31 cellular contexts compared by ENCODE assay signal in the genomic region with DNA sequence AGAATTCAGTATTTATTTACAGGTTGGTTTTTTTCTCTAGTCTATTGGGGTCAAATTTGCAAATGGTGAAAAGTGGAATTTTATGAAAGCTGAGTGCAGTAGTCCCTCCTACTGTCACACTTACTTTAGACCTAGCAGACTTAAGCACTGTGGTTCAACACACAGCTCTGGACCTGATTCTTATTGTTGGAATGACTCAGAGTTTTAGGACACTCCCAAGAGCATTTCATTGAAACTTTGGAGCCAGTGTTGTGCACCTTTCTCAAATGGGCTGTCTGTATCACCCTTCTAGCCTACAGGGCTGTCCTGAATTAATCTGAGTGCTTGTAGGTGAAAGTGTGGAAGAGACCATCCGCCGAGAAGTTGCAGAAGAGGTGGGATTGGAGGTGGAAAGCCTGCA.
"Had no signal": no experiment of that assay in that cellular context is flagged by ENCODE, and none has a peak within 500 bp of the region (broad histone marks: within the 10 kb centered on the region; RNA-seq: fewer than 3 reads in every experiment).

No MANE protein-coding gene starts in this region.

- H3K27me3 ChIP-seq: adrenal gland, gastroesophageal sphincter, hepatocyte, neutrophil, ovary, suprapubic skin, tibial artery had no signal

- ATAC-seq: activated CD8-positive, alpha-beta memory T cell treated with anti-CD3 and anti-CD28 coated beads, Interleukin-2, amount 10 ng/mL, durations not matched to agents 7 days and 5 days; gastroesophageal sphincter; WTC11 had no signal

- H3K4me1 Mint-ChIP-seq: activated CD4-positive, alpha-beta memory T cell treated with anti-CD3 and anti-CD28 coated beads, Interleukin-2, amount 10 ng/mL, durations not matched to agents 7 days and 5 days; activated CD4-positive, alpha-beta T cell treated with anti-CD3 and anti-CD28 coated beads, Interleukin-2, amount 10 ng/mL, durations not matched to agents 7 days and 5 days; activated CD8-positive, alpha-beta memory T cell treated with anti-CD3 and anti-CD28 coated beads, Interleukin-2, amount 10 ng/mL, durations not matched to agents 7 days and 5 days; activated naive CD8-positive, alpha-beta T cell treated with anti-CD3 and anti-CD28 coated beads for 36 hours; brain; mesothelial cell of epicardium; naive B cell; WTC11 had no signal

- H3K9me3 Mint-ChIP-seq: activated CD4-positive, alpha-beta memory T cell treated with anti-CD3 and anti-CD28 coated beads, Interleukin-2, amount 10 ng/mL, durations not matched to agents 7 days and 5 days; activated CD4-positive, alpha-beta T cell treated with anti-CD3 and anti-CD28 coated beads, Interleukin-2, amount 10 ng/mL, durations not matched to agents 7 days and 5 days; activated naive CD4-positive, alpha-beta T cell treated with anti-CD3 and anti-CD28 coated beads for 36 hours; activated naive CD8-positive, alpha-beta T cell treated with anti-CD3 and anti-CD28 coated beads for 36 hours; brain; mesothelial cell of epicardium; naive B cell; nephron progenitor cell; WTC11 had no signal

- H3K4me1 ChIP-seq: adrenal gland, gastroesophageal sphincter, tibial artery had no signal

- H3K27me3 Mint-ChIP-seq: activated CD4-positive, alpha-beta memory T cell treated with anti-CD3 and anti-CD28 coated beads, Interleukin-2, amount 10 ng/mL, durations not matched to agents 7 days and 5 days; activated CD4-positive, alpha-beta T cell treated with anti-CD3 and anti-CD28 coated beads, Interleukin-2, amount 10 ng/mL, durations not matched to agents 7 days and 5 days; activated CD8-positive, alpha-beta memory T cell treated with anti-CD3 and anti-CD28 coated beads, Interleukin-2, amount 10 ng/mL, durations not matched to agents 7 days and 5 days; activated naive CD8-positive, alpha-beta T cell treated with anti-CD3 and anti-CD28 coated beads for 36 hours; brain; naive B cell; progenitor cell of endocrine pancreas had no signal

- H3K27ac Mint-ChIP-seq: activated CD4-positive, alpha-beta memory T cell treated with anti-CD3 and anti-CD28 coated beads, Interleukin-2, amount 10 ng/mL, durations not matched to agents 7 days and 5 days; activated CD4-positive, alpha-beta T cell treated with anti-CD3 and anti-CD28 coated beads, Interleukin-2, amount 10 ng/mL, durations not matched to agents 7 days and 5 days; activated CD8-positive, alpha-beta memory T cell treated with anti-CD3 and anti-CD28 coated beads, Interleukin-2, amount 10 ng/mL, durations not matched to agents 7 days and 5 days; activated naive CD4-positive, alpha-beta T cell treated with anti-CD3 and anti-CD28 coated beads for 36 hours; activated naive CD8-positive, alpha-beta T cell treated with anti-CD3 and anti-CD28 coated beads for 36 hours; mesothelial cell of epicardium; progenitor cell of endocrine pancreas; WTC11 had no signal

- H3K36me3 ChIP-seq: ovary had no signal

- H3K9me3 ChIP-seq: adrenal gland, gastroesophageal sphincter, neutrophil, ovary, suprapubic skin, tibial artery had no signal

- H3K27ac ChIP-seq: adrenal gland, epithelial cell of prostate, gastroesophageal sphincter, hepatocyte, neutrophil, ovary, suprapubic skin, tibial artery had no signal

- H3K4me3 Mint-ChIP-seq: activated CD4-positive, alpha-beta memory T cell treated with anti-CD3 and anti-CD28 coated beads, Interleukin-2, amount 10 ng/mL, durations not matched to agents 7 days and 5 days; activated CD4-positive, alpha-beta T cell treated with anti-CD3 and anti-CD28 coated beads, Interleukin-2, amount 10 ng/mL, durations not matched to agents 7 days and 5 days; activated CD8-positive, alpha-beta memory T cell treated with anti-CD3 and anti-CD28 coated beads, Interleukin-2, amount 10 ng/mL, durations not matched to agents 7 days and 5 days; activated naive CD4-positive, alpha-beta T cell treated with anti-CD3 and anti-CD28 coated beads for 36 hours; activated naive CD8-positive, alpha-beta T cell treated with anti-CD3 and anti-CD28 coated beads for 36 hours; brain; mesothelial cell of epicardium; nephron progenitor cell; WTC11 had no signal

- DNase-seq: activated CD4-positive, alpha-beta memory T cell treated with anti-CD3 and anti-CD28 coated beads, Interleukin-2, amount 10 ng/mL, durations not matched to agents 7 days and 5 days; activated CD4-positive, alpha-beta T cell treated with anti-CD3 and anti-CD28 coated beads for 1 hour; activated CD4-positive, alpha-beta T cell treated with anti-CD3 and anti-CD28 coated beads, Interleukin-2, amount 10 ng/mL, durations not matched to agents 7 days and 5 days; activated CD8-positive, alpha-beta memory T cell treated with anti-CD3 and anti-CD28 coated beads, Interleukin-2, amount 10 ng/mL, durations not matched to agents 7 days and 5 days; activated effector memory CD4-positive, alpha-beta T cell treated with anti-CD3 and anti-CD28 coated beads, Interleukin-2, amount 50 U/mL, for 16 hours; activated naive CD4-positive, alpha-beta T cell treated with anti-CD3 and anti-CD28 coated beads for 36 hours; activated naive CD8-positive, alpha-beta T cell treated with anti-CD3 and anti-CD28 coated beads for 36 hours; adrenal gland; aorta; caudate nucleus; cortex of kidney; islet precursor cell; naive B cell; nephron progenitor cell; ovary; stimulated activated CD4-positive, alpha-beta T cell treated with anti-CD3 and anti-CD28 coated beads, Interleukin-1b, Interleukin-23, amount 100 ng/mL, for 48 hours; stimulated activated CD4-positive, alpha-beta T cell treated with anti-CD3 and anti-CD28 coated beads, Interleukin-4, amount 100 ng/mL, for 4 hours; stimulated activated CD8-positive, alpha-beta memory T cell treated with anti-CD3 and anti-CD28 coated beads, Interleukin-4, amount 100 ng/mL, for 48 hours; stimulated activated naive CD4-positive, alpha-beta T cell; T-helper 2 cell; tibial artery had no signal

- H3K4me3 ChIP-seq: adrenal gland, gastroesophageal sphincter, hepatocyte, ovary, smooth muscle cell, suprapubic skin, tibial artery had no signal
